ENCODE assay signal across 12 cellular contexts in genomic region chr2:97966545-97967215, GRCh38. TPM values are rescaled to one million over a fixed set of nuclear protein-coding genes. Genes with fewer than 3 reads are reported as not detected.
A peak's percentile ranks its signal among the peaks of the same experiment; 100 is the strongest.
DNase-seq lines count a peak whose midpoint lies in the region; ATAC-seq and TF ChIP-seq lines count a peak whose summit lies in the region.
"Had no signal": no experiment of that assay in that cellular context is flagged by ENCODE, and none has a peak within 500 bp of the region (broad histone marks: within the 10 kb centered on the region; RNA-seq: fewer than 3 reads in every experiment).

No MANE protein-coding gene starts in this region.

- H3K27ac Mint-ChIP-seq in mesothelial cell of epicardium (no peak overlapping the region), osteocyte (ENCODE audit: unreplicated experiment) (no peak overlapping the region)
- H3K27ac Mint-ChIP-seq: CD4-positive, alpha-beta T cell had no signal

- H3K27me3 Mint-ChIP-seq in mesothelial cell of epicardium (ENCODE audit: low read depth) (no peaks in the 10 kb centered on the region), osteocyte (ENCODE audit: unreplicated experiment) (no peaks in the 10 kb centered on the region)
- H3K27me3 Mint-ChIP-seq: CD4-positive, alpha-beta T cell had no signal

- H3K36me3 Mint-ChIP-seq in mesothelial cell of epicardium (no peaks in the 10 kb centered on the region), osteocyte (ENCODE audit: unreplicated experiment) (no peaks in the 10 kb centered on the region)

- H3K27ac ChIP-seq in epithelial cell of prostate (peak overlapping the region; percentile 56), MM.1S (ENCODE audit: low read length) (no peak overlapping the region)

- H4K20me1 ChIP-seq in MM.1S (ENCODE audit: insufficient read depth, low read length): 0 out of 2 replicates have a peak, but pooled peaks cover 5% of the 10 kb centered on the region

- no peak overlapping the region for H3K4me3 ChIP-seq in MM.1S (ENCODE audit: low read length)
- H3K4me3 ChIP-seq: HAP-1 had no signal

- no peaks in the 10 kb centered on the region for H3K9me3 Mint-ChIP-seq in mesothelial cell of epicardium
- no peaks in the 10 kb centered on the region for H3K9me3 Mint-ChIP-seq in osteocyte (ENCODE audit: unreplicated experiment)
- H3K9me3 Mint-ChIP-seq: CD4-positive, alpha-beta T cell had no signal

- no peaks in the 10 kb centered on the region for H3K9me3 ChIP-seq in MM.1S (replicated peaks; ENCODE audit: insufficient read depth, low read length)
- H3K9me3 ChIP-seq: HAP-1 had no signal

- H3K4me3 Mint-ChIP-seq in mesothelial cell of epicardium: no peak overlapping the region
- no peak overlapping the region for H3K4me3 Mint-ChIP-seq in osteocyte (ENCODE audit: unreplicated experiment)
- H3K4me3 Mint-ChIP-seq: CD4-positive, alpha-beta T cell had no signal

- peaks cover 17% of the 10 kb centered on the region for H3K4me1 ChIP-seq in MM.1S (ENCODE audit: low read length)

- H3K36me3 ChIP-seq in MM.1S (replicated peaks; ENCODE audit: insufficient read depth, low read length): no peaks in the 10 kb centered on the region
- H3K36me3 ChIP-seq: HAP-1 had no signal

- DNase-seq in ELR (ENCODE audit: low read depth) (peak; percentile 64), epithelial cell of prostate (ENCODE audit: low read depth, low spot score) (peak; percentile 66), mesothelial cell of epicardium (ENCODE audit: low spot score in 2 of 2, unreplicated experiment in 2 of 2) (no peak), osteocyte (ENCODE audit: extremely low spot score, unreplicated experiment) (no peak), NCI-H524 treated with DMSO at 0.1 percent for 48 hours (lab: John Stamatoyannopoulos, UW) (no peak), MM.1S (no peak)
- DNase-seq: CD4-positive, alpha-beta T cell; NCI-H2107; stimulated activated CD4-positive, alpha-beta T cell treated with anti-CD3 and anti-CD28 coated beads, Interleukin-4, amount 100 ng/mL, for 4 hours had no signal

- H2AFZ ChIP-seq in MM.1S (ENCODE audit: low read length): no peak overlapping the region

- H3K9ac ChIP-seq in MM.1S (ENCODE audit: low read length): no peak overlapping the region

- no peaks in the 10 kb centered on the region for H3K9me2 ChIP-seq in MM.1S (replicated peaks; ENCODE audit: insufficient read depth, low read length)

- H3K4me2 ChIP-seq in MM.1S (ENCODE audit: low read depth, low read length): no peak overlapping the region

- no peaks in the 10 kb centered on the region for H3K27me3 ChIP-seq in MM.1S (replicated peaks; ENCODE audit: insufficient read depth, low read length)

- TF ChIP-seq CTCF in mesothelial cell of epicardium (IDR thresholded peaks at IDR 0.05; ENCODE audit: unreplicated experiment): no peak
- no peak for TF ChIP-seq CTCF in osteocyte (IDR thresholded peaks at IDR 0.05)
- TF ChIP-seq CTCF in MM.1S (IDR thresholded peaks at IDR 0.05; ENCODE audit: low read length): no peak

- H3K79me2 ChIP-seq in MM.1S (ENCODE audit: low read length): peaks cover 95% of the 10 kb centered on the region

- H3F3A ChIP-seq in MM.1S (ENCODE audit: insufficient read depth, low read length): no peaks in the 10 kb centered on the region

- H3K4me1 Mint-ChIP-seq in mesothelial cell of epicardium (peaks cover 20% of the 10 kb centered on the region), osteocyte (ENCODE audit: unreplicated experiment) (peaks cover 19% of the 10 kb centered on the region)

- peak; percentile 55 for ATAC-seq in GM21360 (IDR thresholded peaks at IDR 0.05; ENCODE audit: unreplicated experiment)
- peak; percentile 54 for ATAC-seq in HG03378 (IDR thresholded peaks at IDR 0.05; ENCODE audit: unreplicated experiment)

RNA-seq across cellular contexts. Expression of gene TMEM131, which starts 29.1 kb away (rescaled TPM):
- 46.9 to 52.9 TPM (median 50.7 TPM) in 3 replicates for total RNA-seq in mesothelial cell of epicardium
- total RNA-seq in osteocyte: 35.6 and 36.4 TPM in 2 replicates

Comparison
In these comparisons a context has a peak if more than half of its experiments do, and no peak if none do; other contexts are left out.
1. DNase-seq: peak in ELR (single experiment) and epithelial cell of prostate (single experiment); none in mesothelial cell of epicardium (0 of 2), osteocyte (single experiment), NCI-H524 treated with DMSO at 0.1 percent for 48 hours (single experiment) and MM.1S (single experiment).